ENCODE assay signal across 17 cellular contexts in genomic region chr9:112341741-112342140, GRCh38. TPM values are rescaled to one million over a fixed set of nuclear protein-coding genes. Genes with fewer than 3 reads are reported as not detected.
A peak's percentile ranks its signal among the peaks of the same experiment; 100 is the strongest.
DNase-seq lines count a peak whose midpoint lies in the region; ATAC-seq and TF ChIP-seq lines count a peak whose summit lies in the region.
"Had no signal": no experiment of that assay in that cellular context is flagged by ENCODE, and none has a peak within 500 bp of the region (broad histone marks: within the 10 kb centered on the region; RNA-seq: fewer than 3 reads in every experiment).

No MANE protein-coding gene starts in this region.

- TF ChIP-seq RAD21 in Ishikawa (IDR thresholded peaks at IDR 0.05; ENCODE audit: low read depth), result no peak

- TF ChIP-seq CTCF in Calu3 (IDR thresholded peaks at IDR 0.05; ENCODE audit: unreplicated experiment), result no peak
- no peak for TF ChIP-seq CTCF in chondrocyte (IDR thresholded peaks at IDR 0.05)
- no peak for TF ChIP-seq CTCF in mesothelial cell of epicardium (IDR thresholded peaks at IDR 0.05; ENCODE audit: unreplicated experiment)
- no peak for TF ChIP-seq CTCF in lower leg skin (IDR thresholded peaks at IDR 0.05)
- no peak for TF ChIP-seq CTCF in thyroid gland (IDR thresholded peaks at IDR 0.05)

- CTCF ChIA-PET in Calu3 (lab: Charles Lee), result no interaction called here

- no TSS peak for BruUV-seq in Calu3 (replicated peaks; lab: Mats Ljungman, UMichigan)

- no peak for TF ChIP-seq EP300 in Ishikawa (IDR thresholded peaks at IDR 0.05; ENCODE audit: borderline replicate concordance)

- TF ChIP-seq POLR2A in lower leg skin (IDR thresholded peaks at IDR 0.05), result no peak
- TF ChIP-seq POLR2A in thyroid gland (IDR thresholded peaks at IDR 0.05), result no peak

- no peak overlapping the region for H3K4me3 ChIP-seq in lower leg skin (ENCODE audit: low read depth, poor library complexity, severe bottlenecking)
- H3K4me3 ChIP-seq in thyroid gland (replicated peaks in 1 of 3), result no peak overlapping the region
- H3K4me3 ChIP-seq: SK-N-MC, stomach had no signal

- no peak overlapping the region for H3K4me3 Mint-ChIP-seq in Calu3 (ENCODE audit: low read depth, unreplicated experiment)
- H3K4me3 Mint-ChIP-seq in chondrocyte (ENCODE audit: unreplicated experiment), result no peak overlapping the region
- H3K4me3 Mint-ChIP-seq in mesothelial cell of epicardium, result no peak overlapping the region
- H3K4me3 Mint-ChIP-seq: activated naive CD8-positive, alpha-beta T cell treated with anti-CD3 and anti-CD28 coated beads, Interleukin-2, amount 10 ng/mL, durations not matched to agents 7 days and 5 days; CD14-positive monocyte; IgD-negative memory B cell; immature natural killer cell had no signal

- no peak for ATAC-seq in GM21367 (IDR thresholded peaks at IDR 0.05; ENCODE audit: unreplicated experiment)
- ATAC-seq: sciatic nerve had no signal

- DNase-seq in Calu3, result no peak
- DNase-seq in chondrocyte (ENCODE audit: low spot score), result no peak
- DNase-seq in mesothelial cell of epicardium (ENCODE audit: low spot score in 2 of 2, unreplicated experiment in 2 of 2), result no peak
- DNase-seq in lower leg skin (ENCODE audit: low spot score in 2 of 2), result no peak
- no peak for DNase-seq in NCI-H510A (lab: John Stamatoyannopoulos, UW)
- DNase-seq in thyroid gland, result no peak
- DNase-seq: activated CD8-positive, alpha-beta memory T cell treated with anti-CD3 and anti-CD28 coated beads, Interleukin-2, amount 50 U/mL, for 48 hours; activated naive CD8-positive, alpha-beta T cell treated with anti-CD3 and anti-CD28 coated beads, Interleukin-2, amount 10 ng/mL, durations not matched to agents 7 days and 5 days; immature natural killer cell; NCI-H1694 treated with DMSO at 0.1 percent for 48 hours; stomach had no signal

- H3K36me3 Mint-ChIP-seq in Calu3 (ENCODE audit: insufficient read depth, unreplicated experiment) (no peaks in the 10 kb centered on the region), chondrocyte (ENCODE audit: low read depth) (no peaks in the 10 kb centered on the region), mesothelial cell of epicardium (no peaks in the 10 kb centered on the region)
- H3K36me3 Mint-ChIP-seq: activated naive CD8-positive, alpha-beta T cell treated with anti-CD3 and anti-CD28 coated beads, Interleukin-2, amount 10 ng/mL, durations not matched to agents 7 days and 5 days; CD14-positive monocyte; IgD-negative memory B cell had no signal

- intact Hi-C loops in Calu3 (cut with micrococcal nuclease; ENCODE audit: unreplicated experiment) (no loop called here), lower leg skin (cut with DNase I; ENCODE audit: low total_unique reads) (no loop called here), thyroid gland (cut with DNase I) (no loop called here)

- no peak overlapping the region for H3K27ac ChIP-seq in thyroid gland
- H3K27ac ChIP-seq: SK-N-MC, stomach had no signal

- H3K27ac Mint-ChIP-seq in Calu3 (ENCODE audit: unreplicated experiment), result peak overlapping the region; percentile 61
- peak overlapping the region; percentile 65 for H3K27ac Mint-ChIP-seq in chondrocyte (ENCODE audit: unreplicated experiment)
- H3K27ac Mint-ChIP-seq in mesothelial cell of epicardium, result peak overlapping the region; percentile 7
- H3K27ac Mint-ChIP-seq: activated naive CD8-positive, alpha-beta T cell treated with anti-CD3 and anti-CD28 coated beads, Interleukin-2, amount 10 ng/mL, durations not matched to agents 7 days and 5 days had no signal

- H3K36me3 ChIP-seq in thyroid gland, result no peaks in the 10 kb centered on the region
- H3K36me3 ChIP-seq: stomach had no signal

- no peaks in the 10 kb centered on the region for H3K27me3 ChIP-seq in thyroid gland
- H3K27me3 ChIP-seq: stomach had no signal

- H3K9me3 Mint-ChIP-seq in Calu3 (ENCODE audit: low read depth, unreplicated experiment) (no peaks in the 10 kb centered on the region), chondrocyte (ENCODE audit: low read depth) (no peaks in the 10 kb centered on the region), mesothelial cell of epicardium (no peaks in the 10 kb centered on the region)
- H3K9me3 Mint-ChIP-seq: activated naive CD8-positive, alpha-beta T cell treated with anti-CD3 and anti-CD28 coated beads, Interleukin-2, amount 10 ng/mL, durations not matched to agents 7 days and 5 days; IgD-negative memory B cell; immature natural killer cell had no signal

- peaks cover 26% of the 10 kb centered on the region for H3K4me1 Mint-ChIP-seq in Calu3 (ENCODE audit: low read depth, unreplicated experiment)
- H3K4me1 Mint-ChIP-seq in chondrocyte (ENCODE audit: low read depth), result peaks cover 22% of the 10 kb centered on the region
- H3K4me1 Mint-ChIP-seq in mesothelial cell of epicardium, result peaks cover 6% of the 10 kb centered on the region
- H3K4me1 Mint-ChIP-seq: activated naive CD8-positive, alpha-beta T cell treated with anti-CD3 and anti-CD28 coated beads, Interleukin-2, amount 10 ng/mL, durations not matched to agents 7 days and 5 days; IgD-negative memory B cell; immature natural killer cell had no signal

- no peaks in the 10 kb centered on the region for H3K27me3 Mint-ChIP-seq in Calu3 (ENCODE audit: unreplicated experiment)
- H3K27me3 Mint-ChIP-seq in chondrocyte (ENCODE audit: low read depth), result no peaks in the 10 kb centered on the region
- H3K27me3 Mint-ChIP-seq in mesothelial cell of epicardium (ENCODE audit: low read depth), result no peaks in the 10 kb centered on the region
- H3K27me3 Mint-ChIP-seq: IgD-negative memory B cell had no signal

- H3K4me1 ChIP-seq in thyroid gland, result no peaks in the 10 kb centered on the region
- H3K4me1 ChIP-seq: stomach had no signal

- H3K9me3 ChIP-seq in thyroid gland, result no peaks in the 10 kb centered on the region
- H3K9me3 ChIP-seq: stomach had no signal

TF ChIP-seq in Ishikawa, 13 proteins besides CTCF, POLR2A, EP300 and RAD21:
- no peak for TF ChIP-seq ZBTB7A (IDR thresholded peaks at IDR 0.05; ENCODE audit: low read depth)
- TF ChIP-seq TEAD4 (IDR thresholded peaks at IDR 0.05), result peak; percentile 9; the same call in 1 of the 2 replicates

RNA-seq across cellular contexts. Expression of gene PTBP3, which starts 8.3 kb away (rescaled TPM):
- total RNA-seq in Calu3 (2022) (73.1 and 80.8 TPM in 2 replicates), chondrocyte (43.6 to 56.7 TPM (median 55.1 TPM) in 3 replicates), mesothelial cell of epicardium (39.3 to 42.5 TPM (median 41.6 TPM) in 3 replicates), lower leg skin (100 to 1,000 TPM in 3 of 4 donors, 10 to 100 TPM in 1; 82.5 to 201 (median 156) TPM), thyroid gland (10 to 100 TPM; 33.7 to 89.1 (median 42.4) TPM)

RNA-seq across cellular contexts. Expression of gene HSDL2, which starts 38.2 kb away (rescaled TPM):
- total RNA-seq in Calu3 (2022), result 24.4 and 27.3 TPM in 2 replicates
- 20.6 to 23.6 TPM (median 21.1 TPM) in 3 replicates for total RNA-seq in chondrocyte
- total RNA-seq in mesothelial cell of epicardium, result 22.2 to 26.5 TPM (median 23.1 TPM) in 3 replicates
- total RNA-seq in lower leg skin, result 10 to 100 TPM; 26.7 to 52.8 (median 50.2) TPM
- total RNA-seq in thyroid gland, result 10 to 100 TPM; 37.8 to 54.8 (median 43.8) TPM

Comparison
In these comparisons a context has a peak if more than half of its experiments do, and no peak if none do; other contexts are left out.
1. H3K27ac Mint-ChIP-seq: peak in every context shown above with its lines; median percentile 65 in chondrocyte; 61 in Calu3; 7 in mesothelial cell of epicardium.